1 cellular context compared by ENCODE assay signal in the genomic region with DNA sequence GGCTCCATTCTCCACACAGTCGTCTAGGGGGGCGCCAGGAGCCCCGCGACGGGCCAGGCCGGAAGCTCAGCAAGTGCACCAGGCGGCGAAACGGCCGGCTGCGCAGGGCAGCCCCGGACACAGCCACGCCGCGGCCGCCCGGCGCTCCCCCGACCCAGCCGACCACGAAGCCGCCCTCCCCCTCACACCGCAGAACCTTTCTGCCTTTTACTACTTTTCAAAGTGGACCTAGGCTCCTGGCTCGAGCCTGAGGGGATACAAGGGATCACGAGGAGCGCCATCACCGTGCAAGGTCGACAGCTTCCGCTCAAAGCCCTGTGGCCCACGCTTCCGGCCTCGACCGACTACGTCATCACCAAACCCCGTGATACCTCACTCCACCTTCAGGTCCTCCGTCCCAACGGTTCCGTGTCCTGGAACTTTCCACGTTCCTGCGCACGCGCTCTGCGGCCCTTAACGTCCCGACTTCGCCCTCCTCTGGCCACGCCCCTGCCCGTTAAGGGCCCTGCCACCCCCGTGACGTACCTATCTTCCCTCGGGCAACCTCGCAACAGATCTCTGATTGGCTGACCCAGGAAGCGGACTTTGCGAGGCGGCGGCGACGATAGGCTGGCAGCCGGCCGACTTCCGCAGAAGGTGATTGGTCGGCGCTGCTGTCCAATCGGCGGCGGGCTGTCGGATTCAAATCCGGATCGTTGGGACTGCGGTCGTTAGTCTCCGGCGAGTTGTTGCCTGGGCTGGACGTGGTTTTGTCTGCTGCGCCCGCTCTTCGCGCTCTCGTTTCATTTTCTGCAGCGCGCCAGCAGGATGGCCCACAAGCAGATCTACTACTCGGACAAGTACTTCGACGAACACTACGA.
TF ChIP-seq lines count a peak whose summit lies in the region.

A gene (plus strand): TSS at position 710 of the 860 bp plus-strand sequence. CDS start 98 bp downstream, at position 808.

TF ChIP-seq in HepG2, 621 proteins besides CTCF, POLR2A, EP300 and RAD21 (continued from another document and continues in another):
- TF ChIP-seq SETDB1 (CRISPR knock-in tag; IDR thresholded peaks at IDR 0.05; ENCODE audit: borderline replicate concordance) (0 out of 2 replicates have a peak, but pooled peaks have one; percentile 27), MLLT10 (CRISPR knock-in tag; IDR thresholded peaks at IDR 0.05) (no peak), THYN1 (CRISPR knock-in tag; IDR thresholded peaks at IDR 0.05; ENCODE audit: borderline replicate concordance, low read depth) (no peak), SNAPC2 (CRISPR knock-in tag; IDR thresholded peaks at IDR 0.05) (no peak), ZC3H4 (CRISPR knock-in tag; IDR thresholded peaks at IDR 0.05; ENCODE audit: borderline replicate concordance) (peak; percentile 9; the same call in 1 of the 2 replicates), PITX1 (CRISPR knock-in tag; IDR thresholded peaks at IDR 0.05) (0 out of 2 replicates have a peak, but pooled peaks have one; percentile 38), RCOR2 (CRISPR knock-in tag; IDR thresholded peaks at IDR 0.05) (no peak), SOX5 (CRISPR knock-in tag; IDR thresholded peaks at IDR 0.05; ENCODE audit: borderline replicate concordance) (peak; percentile 14; the same call in 1 of the 2 replicates), ZNF567 (CRISPR knock-in tag; IDR thresholded peaks at IDR 0.05; ENCODE audit: borderline replicate concordance) (0 out of 2 replicates have a peak, but pooled peaks have one; percentile 18), ZNF614 (CRISPR knock-in tag; IDR thresholded peaks at IDR 0.05; ENCODE audit: borderline replicate concordance) (0 out of 2 replicates have a peak, but pooled peaks have one; percentile 21), ZNF160 (CRISPR knock-in tag; IDR thresholded peaks at IDR 0.05) (peak; percentile 14; the same call in 1 of the 2 replicates), SRSF1 (optimal IDR thresholded peaks at IDR 0.05; ENCODE audit: low read depth, low read length) (peak; percentile 5), PHF20 (CRISPR knock-in tag; IDR thresholded peaks at IDR 0.05) (peak; percentile 95), ZBTB20 (CRISPR knock-in tag; IDR thresholded peaks at IDR 0.05; ENCODE audit: borderline replicate concordance, low read depth) (peak; percentile 48), FOXK1 (CRISPR knock-in tag; IDR thresholded peaks at IDR 0.05; ENCODE audit: borderline replicate concordance, low read depth) (no peak; the same call in 1 of the 2 replicates), YY1 (IDR thresholded peaks at IDR 0.05; ENCODE audit: insufficient read depth, insufficient replicate concordance, low read depth, low read length) (peak; percentile 84), ZNF672 (CRISPR knock-in tag; IDR thresholded peaks at IDR 0.05) (no peak), NFIC (IDR thresholded peaks at IDR 0.05; ENCODE audit: low read length) (no peak), RBM39 (IDR thresholded peaks at IDR 0.05; ENCODE audit: low read depth, low read length, poor library complexity, severe bottlenecking) (peak; percentile 48), ATF7-NPFF (CRISPR knock-in tag; IDR thresholded peaks at IDR 0.05; ENCODE audit: low read depth) (peak; percentile 59; the same call in 1 of the 2 replicates), ZBTB21 (CRISPR knock-in tag; IDR thresholded peaks at IDR 0.05) (peak; percentile 97), HCFC1 (IDR thresholded peaks at IDR 0.05; ENCODE audit: low read depth, low read length) (peak; percentile 41; the same call in 1 of the 2 replicates), HNRNPK (IDR thresholded peaks at IDR 0.05; ENCODE audit: low read depth, low read length, poor library complexity, severe bottlenecking) (peak; percentile 36), ZNF460 (CRISPR knock-in tag; IDR thresholded peaks at IDR 0.05; ENCODE audit: borderline replicate concordance) (no peak), DMAP1 (CRISPR knock-in tag; IDR thresholded peaks at IDR 0.05) (peak; percentile 88; the same call in 1 of the 2 replicates)
- TF ChIP-seq, protein P1, sequence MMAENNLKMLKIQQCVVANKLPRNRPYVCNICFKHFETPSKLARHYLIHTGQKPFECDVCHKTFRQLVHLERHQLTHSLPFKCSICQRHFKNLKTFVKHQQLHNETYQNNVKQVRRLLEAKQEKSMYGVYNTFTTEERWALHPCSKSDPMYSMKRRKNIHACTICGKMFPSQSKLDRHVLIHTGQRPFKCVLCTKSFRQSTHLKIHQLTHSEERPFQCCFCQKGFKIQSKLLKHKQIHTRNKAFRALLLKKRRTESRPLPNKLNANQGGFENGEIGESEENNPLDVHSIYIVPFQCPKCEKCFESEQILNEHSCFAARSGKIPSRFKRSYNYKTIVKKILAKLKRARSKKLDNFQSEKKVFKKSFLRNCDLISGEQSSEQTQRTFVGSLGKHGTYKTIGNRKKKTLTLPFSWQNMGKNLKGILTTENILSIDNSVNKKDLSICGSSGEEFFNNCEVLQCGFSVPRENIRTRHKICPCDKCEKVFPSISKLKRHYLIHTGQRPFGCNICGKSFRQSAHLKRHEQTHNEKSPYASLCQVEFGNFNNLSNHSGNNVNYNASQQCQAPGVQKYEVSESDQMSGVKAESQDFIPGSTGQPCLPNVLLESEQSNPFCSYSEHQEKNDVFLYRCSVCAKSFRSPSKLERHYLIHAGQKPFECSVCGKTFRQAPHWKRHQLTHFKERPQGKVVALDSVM (CRISPR knock-in tag; IDR thresholded peaks at IDR 0.05), result no peak; the same call in 1 of the 2 replicates
- TF ChIP-seq, protein P2, sequence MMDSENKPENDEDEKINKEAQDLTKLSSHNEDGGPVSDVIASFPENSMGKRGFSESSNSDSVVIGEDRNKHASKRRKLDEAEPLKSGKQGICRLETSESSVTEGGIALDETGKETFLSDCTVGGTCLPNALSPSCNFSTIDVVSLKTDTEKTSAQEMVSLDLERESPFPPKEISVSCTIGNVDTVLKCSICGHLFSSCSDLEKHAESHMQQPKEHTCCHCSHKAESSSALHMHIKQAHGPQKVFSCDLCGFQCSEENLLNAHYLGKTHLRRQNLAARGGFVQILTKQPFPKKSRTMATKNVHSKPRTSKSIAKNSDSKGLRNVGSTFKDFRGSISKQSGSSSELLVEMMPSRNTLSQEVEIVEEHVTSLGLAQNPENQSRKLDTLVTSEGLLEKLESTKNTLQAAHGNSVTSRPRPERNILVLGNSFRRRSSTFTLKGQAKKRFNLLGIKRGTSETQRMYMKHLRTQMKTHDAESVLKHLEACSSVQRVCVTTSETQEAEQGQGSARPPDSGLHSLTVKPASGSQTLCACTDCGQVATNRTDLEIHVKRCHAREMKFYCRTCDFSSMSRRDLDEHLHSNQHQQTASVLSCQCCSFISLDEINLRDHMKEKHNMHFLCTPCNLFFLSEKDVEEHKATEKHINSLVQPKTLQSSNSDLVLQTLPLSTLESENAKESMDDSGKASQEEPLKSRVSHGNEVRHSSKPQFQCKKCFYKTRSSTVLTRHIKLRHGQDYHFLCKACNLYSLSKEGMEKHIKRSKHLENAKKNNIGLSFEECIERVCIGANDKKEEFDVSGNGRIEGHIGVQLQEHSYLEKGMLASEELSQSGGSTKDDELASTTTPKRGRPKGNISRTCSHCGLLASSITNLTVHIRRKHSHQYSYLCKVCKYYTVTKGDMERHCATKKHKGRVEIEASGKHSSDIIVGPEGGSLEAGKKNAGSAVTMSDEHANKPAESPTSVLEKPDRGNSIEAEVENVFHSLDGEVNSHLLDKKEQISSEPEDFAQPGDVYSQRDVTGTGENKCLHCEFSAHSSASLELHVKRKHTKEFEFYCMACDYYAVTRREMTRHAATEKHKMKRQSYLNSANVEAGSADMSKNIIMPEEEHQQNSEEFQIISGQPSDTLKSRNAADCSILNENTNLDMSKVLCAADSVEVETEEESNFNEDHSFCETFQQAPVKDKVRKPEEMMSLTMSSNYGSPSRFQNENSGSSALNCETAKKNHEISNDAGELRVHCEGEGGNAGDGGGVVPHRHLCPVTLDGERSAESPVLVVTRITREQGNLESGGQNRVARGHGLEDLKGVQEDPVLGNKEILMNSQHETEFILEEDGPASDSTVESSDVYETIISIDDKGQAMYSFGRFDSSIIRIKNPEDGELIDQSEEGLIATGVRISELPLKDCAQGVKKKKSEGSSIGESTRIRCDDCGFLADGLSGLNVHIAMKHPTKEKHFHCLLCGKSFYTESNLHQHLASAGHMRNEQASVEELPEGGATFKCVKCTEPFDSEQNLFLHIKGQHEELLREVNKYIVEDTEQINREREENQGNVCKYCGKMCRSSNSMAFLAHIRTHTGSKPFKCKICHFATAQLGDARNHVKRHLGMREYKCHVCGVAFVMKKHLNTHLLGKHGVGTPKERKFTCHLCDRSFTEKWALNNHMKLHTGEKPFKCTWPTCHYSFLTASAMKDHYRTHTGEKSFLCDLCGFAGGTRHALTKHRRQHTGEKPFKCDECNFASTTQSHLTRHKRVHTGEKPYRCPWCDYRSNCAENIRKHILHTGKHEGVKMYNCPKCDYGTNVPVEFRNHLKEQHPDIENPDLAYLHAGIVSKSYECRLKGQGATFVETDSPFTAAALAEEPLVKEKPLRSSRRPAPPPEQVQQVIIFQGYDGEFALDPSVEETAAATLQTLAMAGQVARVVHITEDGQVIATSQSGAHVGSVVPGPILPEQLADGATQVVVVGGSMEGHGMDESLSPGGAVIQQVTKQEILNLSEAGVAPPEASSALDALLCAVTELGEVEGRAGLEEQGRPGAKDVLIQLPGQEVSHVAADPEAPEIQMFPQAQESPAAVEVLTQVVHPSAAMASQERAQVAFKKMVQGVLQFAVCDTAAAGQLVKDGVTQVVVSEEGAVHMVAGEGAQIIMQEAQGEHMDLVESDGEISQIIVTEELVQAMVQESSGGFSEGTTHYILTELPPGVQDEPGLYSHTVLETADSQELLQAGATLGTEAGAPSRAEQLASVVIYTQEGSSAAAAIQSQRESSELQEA (CRISPR knock-in tag; IDR thresholded peaks at IDR 0.05; ENCODE audit: not compliant biosample characterization), result peak; percentile 82
- TF ChIP-seq, protein P3, sequence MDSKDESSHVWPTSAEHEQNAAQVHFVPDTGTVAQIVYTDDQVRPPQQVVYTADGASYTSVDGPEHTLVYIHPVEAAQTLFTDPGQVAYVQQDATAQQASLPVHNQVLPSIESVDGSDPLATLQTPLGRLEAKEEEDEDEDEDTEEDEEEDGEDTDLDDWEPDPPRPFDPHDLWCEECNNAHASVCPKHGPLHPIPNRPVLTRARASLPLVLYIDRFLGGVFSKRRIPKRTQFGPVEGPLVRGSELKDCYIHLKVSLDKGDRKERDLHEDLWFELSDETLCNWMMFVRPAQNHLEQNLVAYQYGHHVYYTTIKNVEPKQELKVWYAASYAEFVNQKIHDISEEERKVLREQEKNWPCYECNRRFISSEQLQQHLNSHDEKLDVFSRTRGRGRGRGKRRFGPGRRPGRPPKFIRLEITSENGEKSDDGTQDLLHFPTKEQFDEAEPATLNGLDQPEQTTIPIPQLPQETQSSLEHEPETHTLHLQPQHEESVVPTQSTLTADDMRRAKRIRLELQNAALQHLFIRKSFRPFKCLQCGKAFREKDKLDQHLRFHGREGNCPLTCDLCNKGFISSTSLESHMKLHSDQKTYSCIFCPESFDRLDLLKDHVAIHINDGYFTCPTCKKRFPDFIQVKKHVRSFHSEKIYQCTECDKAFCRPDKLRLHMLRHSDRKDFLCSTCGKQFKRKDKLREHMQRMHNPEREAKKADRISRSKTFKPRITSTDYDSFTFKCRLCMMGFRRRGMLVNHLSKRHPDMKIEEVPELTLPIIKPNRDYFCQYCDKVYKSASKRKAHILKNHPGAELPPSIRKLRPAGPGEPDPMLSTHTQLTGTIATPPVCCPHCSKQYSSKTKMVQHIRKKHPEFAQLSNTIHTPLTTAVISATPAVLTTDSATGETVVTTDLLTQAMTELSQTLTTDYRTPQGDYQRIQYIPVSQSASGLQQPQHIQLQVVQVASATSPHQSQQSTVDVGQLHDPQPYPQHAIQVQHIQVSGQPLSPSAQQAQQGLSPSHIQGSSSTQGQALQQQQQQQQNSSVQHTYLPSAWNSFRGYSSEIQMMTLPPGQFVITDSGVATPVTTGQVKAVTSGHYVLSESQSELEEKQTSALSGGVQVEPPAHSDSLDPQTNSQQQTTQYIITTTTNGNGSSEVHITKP (CRISPR knock-in tag; IDR thresholded peaks at IDR 0.05; ENCODE audit: low read depth), result 0 out of 2 replicates have a peak, but pooled peaks have one; percentile 57
- TF ChIP-seq, protein P4, sequence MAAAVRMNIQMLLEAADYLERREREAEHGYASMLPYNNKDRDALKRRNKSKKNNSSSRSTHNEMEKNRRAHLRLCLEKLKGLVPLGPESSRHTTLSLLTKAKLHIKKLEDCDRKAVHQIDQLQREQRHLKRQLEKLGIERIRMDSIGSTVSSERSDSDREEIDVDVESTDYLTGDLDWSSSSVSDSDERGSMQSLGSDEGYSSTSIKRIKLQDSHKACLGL (CRISPR knock-in tag; IDR thresholded peaks at IDR 0.05), result peak; percentile 52
- TF ChIP-seq, protein P5, sequence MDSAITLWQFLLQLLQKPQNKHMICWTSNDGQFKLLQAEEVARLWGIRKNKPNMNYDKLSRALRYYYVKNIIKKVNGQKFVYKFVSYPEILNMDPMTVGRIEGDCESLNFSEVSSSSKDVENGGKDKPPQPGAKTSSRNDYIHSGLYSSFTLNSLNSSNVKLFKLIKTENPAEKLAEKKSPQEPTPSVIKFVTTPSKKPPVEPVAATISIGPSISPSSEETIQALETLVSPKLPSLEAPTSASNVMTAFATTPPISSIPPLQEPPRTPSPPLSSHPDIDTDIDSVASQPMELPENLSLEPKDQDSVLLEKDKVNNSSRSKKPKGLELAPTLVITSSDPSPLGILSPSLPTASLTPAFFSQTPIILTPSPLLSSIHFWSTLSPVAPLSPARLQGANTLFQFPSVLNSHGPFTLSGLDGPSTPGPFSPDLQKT (CRISPR knock-in tag; IDR thresholded peaks at IDR 0.05; ENCODE audit: borderline replicate concordance), result no peak
- TF ChIP-seq, protein P6, sequence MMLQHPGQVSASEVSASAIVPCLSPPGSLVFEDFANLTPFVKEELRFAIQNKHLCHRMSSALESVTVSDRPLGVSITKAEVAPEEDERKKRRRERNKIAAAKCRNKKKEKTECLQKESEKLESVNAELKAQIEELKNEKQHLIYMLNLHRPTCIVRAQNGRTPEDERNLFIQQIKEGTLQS (CRISPR knock-in tag; IDR thresholded peaks at IDR 0.05), result peak; percentile 40; the same call in 1 of the 2 replicates
- TF ChIP-seq, protein P7, sequence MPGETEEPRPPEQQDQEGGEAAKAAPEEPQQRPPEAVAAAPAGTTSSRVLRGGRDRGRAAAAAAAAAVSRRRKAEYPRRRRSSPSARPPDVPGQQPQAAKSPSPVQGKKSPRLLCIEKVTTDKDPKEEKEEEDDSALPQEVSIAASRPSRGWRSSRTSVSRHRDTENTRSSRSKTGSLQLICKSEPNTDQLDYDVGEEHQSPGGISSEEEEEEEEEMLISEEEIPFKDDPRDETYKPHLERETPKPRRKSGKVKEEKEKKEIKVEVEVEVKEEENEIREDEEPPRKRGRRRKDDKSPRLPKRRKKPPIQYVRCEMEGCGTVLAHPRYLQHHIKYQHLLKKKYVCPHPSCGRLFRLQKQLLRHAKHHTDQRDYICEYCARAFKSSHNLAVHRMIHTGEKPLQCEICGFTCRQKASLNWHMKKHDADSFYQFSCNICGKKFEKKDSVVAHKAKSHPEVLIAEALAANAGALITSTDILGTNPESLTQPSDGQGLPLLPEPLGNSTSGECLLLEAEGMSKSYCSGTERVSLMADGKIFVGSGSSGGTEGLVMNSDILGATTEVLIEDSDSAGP (CRISPR knock-in tag; IDR thresholded peaks at IDR 0.05; ENCODE audit: borderline replicate concordance), result peak; percentile 83
- TF ChIP-seq, protein P8, sequence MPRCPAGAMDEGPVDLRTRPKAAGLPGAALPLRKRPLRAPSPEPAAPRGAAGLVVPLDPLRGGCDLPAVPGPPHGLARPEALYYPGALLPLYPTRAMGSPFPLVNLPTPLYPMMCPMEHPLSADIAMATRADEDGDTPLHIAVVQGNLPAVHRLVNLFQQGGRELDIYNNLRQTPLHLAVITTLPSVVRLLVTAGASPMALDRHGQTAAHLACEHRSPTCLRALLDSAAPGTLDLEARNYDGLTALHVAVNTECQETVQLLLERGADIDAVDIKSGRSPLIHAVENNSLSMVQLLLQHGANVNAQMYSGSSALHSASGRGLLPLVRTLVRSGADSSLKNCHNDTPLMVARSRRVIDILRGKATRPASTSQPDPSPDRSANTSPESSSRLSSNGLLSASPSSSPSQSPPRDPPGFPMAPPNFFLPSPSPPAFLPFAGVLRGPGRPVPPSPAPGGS (CRISPR knock-in tag; IDR thresholded peaks at IDR 0.05), result peak; percentile 97
